ENCODE assay signal across 1 cellular context in the genomic region with DNA sequence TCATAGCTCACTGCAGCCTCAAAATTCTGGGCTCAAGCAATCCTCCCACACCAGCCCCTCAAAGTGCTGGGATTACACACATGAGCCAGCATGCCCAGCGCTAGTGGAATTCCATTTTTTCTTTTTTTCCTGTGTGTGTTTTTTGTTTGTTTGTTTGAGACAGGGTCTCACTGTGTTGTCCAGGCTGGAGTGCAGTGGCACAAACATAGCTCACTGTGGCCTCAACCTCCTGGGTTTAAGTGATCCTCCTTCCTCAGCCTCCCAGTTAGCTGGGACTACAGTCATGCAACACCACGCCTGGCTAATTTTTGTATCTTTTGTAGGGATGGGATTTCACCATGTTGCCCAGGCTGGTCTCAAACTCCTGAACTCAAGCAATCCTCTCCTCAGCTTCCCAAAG.
TF ChIP-seq lines count a peak whose summit lies in the region.

No MANE protein-coding gene starts in this region.

TF ChIP-seq in GM23338, 12 proteins besides CTCF, POLR2A, EP300 and RAD21:
- TF ChIP-seq, protein P1, sequence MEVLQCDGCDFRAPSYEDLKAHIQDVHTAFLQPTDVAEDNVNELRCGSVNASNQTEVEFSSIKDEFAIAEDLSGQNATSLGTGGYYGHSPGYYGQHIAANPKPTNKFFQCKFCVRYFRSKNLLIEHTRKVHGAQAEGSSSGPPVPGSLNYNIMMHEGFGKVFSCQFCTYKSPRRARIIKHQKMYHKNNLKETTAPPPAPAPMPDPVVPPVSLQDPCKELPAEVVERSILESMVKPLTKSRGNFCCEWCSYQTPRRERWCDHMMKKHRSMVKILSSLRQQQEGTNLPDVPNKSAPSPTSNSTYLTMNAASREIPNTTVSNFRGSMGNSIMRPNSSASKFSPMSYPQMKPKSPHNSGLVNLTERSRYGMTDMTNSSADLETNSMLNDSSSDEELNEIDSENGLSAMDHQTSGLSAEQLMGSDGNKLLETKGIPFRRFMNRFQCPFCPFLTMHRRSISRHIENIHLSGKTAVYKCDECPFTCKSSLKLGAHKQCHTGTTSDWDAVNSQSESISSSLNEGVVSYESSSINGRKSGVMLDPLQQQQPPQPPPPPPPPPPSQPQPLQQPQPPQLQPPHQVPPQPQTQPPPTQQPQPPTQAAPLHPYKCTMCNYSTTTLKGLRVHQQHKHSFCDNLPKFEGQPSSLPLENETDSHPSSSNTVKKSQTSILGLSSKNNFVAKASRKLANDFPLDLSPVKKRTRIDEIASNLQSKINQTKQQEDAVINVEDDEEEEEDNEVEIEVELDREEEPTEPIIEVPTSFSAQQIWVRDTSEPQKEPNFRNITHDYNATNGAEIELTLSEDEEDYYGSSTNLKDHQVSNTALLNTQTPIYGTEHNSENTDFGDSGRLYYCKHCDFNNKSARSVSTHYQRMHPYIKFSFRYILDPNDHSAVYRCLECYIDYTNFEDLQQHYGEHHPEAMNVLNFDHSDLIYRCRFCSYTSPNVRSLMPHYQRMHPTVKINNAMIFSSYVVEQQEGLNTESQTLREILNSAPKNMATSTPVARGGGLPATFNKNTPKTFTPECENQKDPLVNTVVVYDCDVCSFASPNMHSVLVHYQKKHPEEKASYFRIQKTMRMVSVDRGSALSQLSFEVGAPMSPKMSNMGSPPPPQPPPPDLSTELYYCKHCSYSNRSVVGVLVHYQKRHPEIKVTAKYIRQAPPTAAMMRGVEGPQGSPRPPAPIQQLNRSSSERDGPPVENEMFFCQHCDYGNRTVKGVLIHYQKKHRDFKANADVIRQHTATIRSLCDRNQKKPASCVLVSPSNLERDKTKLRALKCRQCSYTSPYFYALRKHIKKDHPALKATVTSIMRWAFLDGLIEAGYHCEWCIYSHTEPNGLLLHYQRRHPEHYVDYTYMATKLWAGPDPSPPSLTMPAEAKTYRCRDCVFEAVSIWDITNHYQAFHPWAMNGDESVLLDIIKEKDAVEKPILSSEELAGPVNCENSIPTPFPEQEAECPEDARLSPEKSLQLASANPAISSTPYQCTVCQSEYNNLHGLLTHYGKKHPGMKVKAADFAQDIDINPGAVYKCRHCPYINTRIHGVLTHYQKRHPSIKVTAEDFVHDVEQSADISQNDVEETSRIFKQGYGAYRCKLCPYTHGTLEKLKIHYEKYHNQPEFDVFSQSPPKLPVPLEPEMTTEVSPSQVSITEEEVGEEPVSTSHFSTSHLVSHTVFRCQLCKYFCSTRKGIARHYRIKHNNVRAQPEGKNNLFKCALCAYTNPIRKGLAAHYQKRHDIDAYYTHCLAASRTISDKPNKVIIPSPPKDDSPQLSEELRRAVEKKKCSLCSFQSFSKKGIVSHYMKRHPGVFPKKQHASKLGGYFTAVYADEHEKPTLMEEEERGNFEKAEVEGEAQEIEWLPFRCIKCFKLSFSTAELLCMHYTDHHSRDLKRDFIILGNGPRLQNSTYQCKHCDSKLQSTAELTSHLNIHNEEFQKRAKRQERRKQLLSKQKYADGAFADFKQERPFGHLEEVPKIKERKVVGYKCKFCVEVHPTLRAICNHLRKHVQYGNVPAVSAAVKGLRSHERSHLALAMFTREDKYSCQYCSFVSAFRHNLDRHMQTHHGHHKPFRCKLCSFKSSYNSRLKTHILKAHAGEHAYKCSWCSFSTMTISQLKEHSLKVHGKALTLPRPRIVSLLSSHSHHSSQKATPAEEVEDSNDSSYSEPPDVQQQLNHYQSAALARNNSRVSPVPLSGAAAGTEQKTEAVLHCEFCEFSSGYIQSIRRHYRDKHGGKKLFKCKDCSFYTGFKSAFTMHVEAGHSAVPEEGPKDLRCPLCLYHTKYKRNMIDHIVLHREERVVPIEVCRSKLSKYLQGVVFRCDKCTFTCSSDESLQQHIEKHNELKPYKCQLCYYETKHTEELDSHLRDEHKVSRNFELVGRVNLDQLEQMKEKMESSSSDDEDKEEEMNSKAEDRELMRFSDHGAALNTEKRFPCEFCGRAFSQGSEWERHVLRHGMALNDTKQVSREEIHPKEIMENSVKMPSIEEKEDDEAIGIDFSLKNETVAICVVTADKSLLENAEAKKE (CRISPR knock-in tag; IDR thresholded peaks at IDR 0.05) = no peak
- TF ChIP-seq CREB1 (CRISPR knock-in tag; IDR thresholded peaks at IDR 0.05; ENCODE audit: low read depth) (no peak), STAT1 (IDR thresholded peaks at IDR 0.05; ENCODE audit: unreplicated experiment) (no peak)
